ENCODE assay signal across 22 cellular contexts in the genomic region with DNA sequence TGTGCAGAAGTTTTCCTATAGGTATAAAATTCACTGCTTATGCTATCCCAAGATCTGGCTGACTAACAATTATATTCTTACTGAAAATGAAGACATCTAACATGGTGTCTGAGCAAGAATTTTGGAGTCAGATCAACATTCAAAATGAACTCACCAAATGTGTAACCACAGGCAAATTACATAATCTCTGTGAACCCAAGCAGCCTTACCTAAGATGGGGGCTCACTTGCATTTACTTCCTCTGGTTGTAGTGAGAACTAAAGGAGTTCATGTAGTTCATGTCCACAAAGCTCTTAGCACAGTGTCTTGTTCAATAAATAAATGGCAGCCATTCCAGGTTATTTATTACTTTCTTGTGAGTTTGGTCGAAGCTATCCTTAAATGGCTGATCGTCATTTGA.
"Had no signal": no experiment of that assay in that cellular context is flagged by ENCODE, and none has a peak within 500 bp of the region (broad histone marks: within the 10 kb centered on the region; RNA-seq: fewer than 3 reads in every experiment).

No MANE protein-coding gene starts in this region.

- ATAC-seq: left colon; left lung; lower lobe of right lung; naive thymus-derived CD8-positive, alpha-beta T cell; pancreas; right cardiac atrium; sciatic nerve; stimulated activated naive B cell treated with anti-CD40 and anti-IgM and Interleukin-4, amounts not matched to agents 10 μg/mL and 1 μg/mL and 100 μg/mL, for 72 hours; stimulated activated naive CD8-positive, alpha-beta T cell treated with anti-CD3 and anti-CD28 coated beads, Interleukin-15, Interleukin-2, amounts not matched to agents 100 U/mL and 50 U/mL, for 24 hours had no signal

- DNase-seq: hypothalamus; immature natural killer cell; kidney; left colon; left lung; lower lobe of right lung; mammary epithelial cell; mesenchymal stem cell; naive thymus-derived CD8-positive, alpha-beta T cell; nucleus accumbens; pancreas; posterior cingulate gyrus; retina; right cardiac atrium; stimulated activated CD4-positive, alpha-beta T cell treated with anti-CD3 and anti-CD28 coated beads, Interleukin-12 subunit alpha, Interleukin-12 subunit beta, amount 100 ng/mL, for 4 hours; stimulated activated CD4-positive, alpha-beta T cell treated with anti-CD3 and anti-CD28 coated beads, Interleukin-15, amount 100 ng/mL, for 24 hours; stimulated activated CD4-positive, alpha-beta T cell treated with anti-CD3 and anti-CD28 coated beads, Interleukin-2, amount 100 ng/mL, for 24 hours; stimulated activated CD4-positive, alpha-beta T cell treated with anti-CD3 and anti-CD28 coated beads, Interleukin-4, amount 100 ng/mL, for 1 hour; stimulated activated naive B cell treated with anti-CD40 and anti-IgM and Interleukin-4, amounts not matched to agents 10 μg/mL and 1 μg/mL and 100 μg/mL, for 72 hours; stimulated activated naive CD8-positive, alpha-beta T cell treated with anti-CD3 and anti-CD28 coated beads, Interleukin-15, Interleukin-2, amounts not matched to agents 100 U/mL and 50 U/mL, for 24 hours; uterus had no signal
